Comparison of ENCODE assay signal across 20 cellular contexts in genomic region chr13:63201493-63201892, GRCh38.
DNase-seq lines count a peak whose midpoint lies in the region; ATAC-seq, FAIRE-seq and TF ChIP-seq lines count a peak whose summit lies in the region.
"Had no signal": no experiment of that assay in that cellular context is flagged by ENCODE, and none has a peak within 500 bp of the region (broad histone marks: within the 10 kb centered on the region; RNA-seq: fewer than 3 reads in every experiment).

No MANE protein-coding gene starts in this region.

- H3K9me3 ChIP-seq in pancreas: no peaks in the 10 kb centered on the region
- H3K9me3 ChIP-seq in ovary: no peaks in the 10 kb centered on the region
- H3K9me3 ChIP-seq: A549, BLaER1 had no signal

- no peak for ATAC-seq in pancreas
- ATAC-seq in left cardiac atrium: no peak
- ATAC-seq: A549 had no signal

- no peaks in the 10 kb centered on the region for H3K27me3 Mint-ChIP-seq in activated naive CD4-positive, alpha-beta T cell treated with anti-CD3 and anti-CD28 coated beads for 36 hours (ENCODE audit: low read depth)
- H3K27me3 Mint-ChIP-seq: CD8-positive, alpha-beta memory T cell had no signal

- H3K27me3 ChIP-seq in pancreas: no peaks in the 10 kb centered on the region
- no peaks in the 10 kb centered on the region for H3K27me3 ChIP-seq in ovary
- H3K27me3 ChIP-seq: BLaER1 had no signal

- CTCF ChIA-PET in activated naive CD4-positive, alpha-beta T cell treated with anti-CD3 and anti-CD28 coated beads for 36 hours (lab: Charles Lee): no interaction called here

- TF ChIP-seq EP300 in ovary (IDR thresholded peaks at IDR 0.05): no peak

- no peaks in the 10 kb centered on the region for H3K36me3 Mint-ChIP-seq in activated naive CD4-positive, alpha-beta T cell treated with anti-CD3 and anti-CD28 coated beads for 36 hours (ENCODE audit: low read depth)
- H3K36me3 Mint-ChIP-seq: CD8-positive, alpha-beta memory T cell had no signal

- TF ChIP-seq POLR2A in ovary (IDR thresholded peaks at IDR 0.05): no peak

- no peaks in the 10 kb centered on the region for H3K4me1 Mint-ChIP-seq in activated naive CD4-positive, alpha-beta T cell treated with anti-CD3 and anti-CD28 coated beads for 36 hours (ENCODE audit: low read depth)
- H3K4me1 Mint-ChIP-seq: CD8-positive, alpha-beta memory T cell had no signal

- H3K4me3 ChIP-seq in pancreas (no peak overlapping the region), ovary (no peak overlapping the region)
- H3K4me3 ChIP-seq: A549, BLaER1, GM23248 had no signal

- 61 to 99% methylated on average over 1 of the region's 1 CpG for WGBS in pancreas, 2 donors
- 30 to 95% (median 93%) methylated on average over 1 of the region's 1 CpG for WGBS in ovary, 3 donors

- H3K4me1 ChIP-seq in pancreas (no peaks in the 10 kb centered on the region), ovary (ENCODE audit: insufficient read depth) (no peaks in the 10 kb centered on the region)
- H3K4me1 ChIP-seq: A549, BLaER1 had no signal

- H3K27ac Mint-ChIP-seq in activated naive CD4-positive, alpha-beta T cell treated with anti-CD3 and anti-CD28 coated beads for 36 hours: no peak overlapping the region
- H3K27ac Mint-ChIP-seq: CD8-positive, alpha-beta memory T cell had no signal

- H3K4me3 Mint-ChIP-seq in activated naive CD4-positive, alpha-beta T cell treated with anti-CD3 and anti-CD28 coated beads for 36 hours: no peak overlapping the region
- H3K4me3 Mint-ChIP-seq: CD8-positive, alpha-beta memory T cell had no signal

- intact Hi-C loops in pancreas (cut with DNase I): no loop called here
- intact Hi-C loops in activated naive CD4-positive, alpha-beta T cell treated with anti-CD3 and anti-CD28 coated beads for 36 hours (cut with micrococcal nuclease): no loop called here
- intact Hi-C loops in ovary (cut with DNase I): no loop called here
- intact Hi-C loops in left cardiac atrium (cut with DNase I): no loop called here

- FAIRE-seq in TTC549 (lab: Jason Lieb, UNC): peak; percentile 87
- peak; percentile 99 for FAIRE-seq in frontal cortex (lab: Jason Lieb, UNC)
- peak; percentile 83 for FAIRE-seq in pancreas (lab: Jason Lieb, UNC)
- FAIRE-seq: A549, GM12891, GM19239, H54 had no signal

- no peak overlapping the region for H3K27ac ChIP-seq in pancreas
- H3K27ac ChIP-seq in ovary: no peak overlapping the region
- H3K27ac ChIP-seq: A549, BLaER1, GM23248 had no signal

- DNase-seq in frontal cortex (ENCODE audit: low spot score in 2 of 2): no peak
- DNase-seq in pancreas: no peak
- no peak for DNase-seq in activated naive CD4-positive, alpha-beta T cell treated with anti-CD3 and anti-CD28 coated beads for 36 hours
- DNase-seq in ovary: no peak
- DNase-seq in left cardiac atrium: no peak
- DNase-seq: AML-193; CD8-positive, alpha-beta memory T cell; COR-L47; DMS 273 treated with DMSO at 0.1 percent for 48 hours; DMS53; DND-41; EL; GM23248; HCEC 1CT had no signal

- no peaks in the 10 kb centered on the region for H3K36me3 ChIP-seq in pancreas
- H3K36me3 ChIP-seq in ovary: no peaks in the 10 kb centered on the region
- H3K36me3 ChIP-seq: BLaER1 had no signal

- peaks cover 2% of the 10 kb centered on the region for H3K9me3 Mint-ChIP-seq in activated naive CD4-positive, alpha-beta T cell treated with anti-CD3 and anti-CD28 coated beads for 36 hours

- TF ChIP-seq CTCF in pancreas (IDR thresholded peaks at IDR 0.05): no peak
- TF ChIP-seq CTCF in ovary (IDR thresholded peaks at IDR 0.05): no peak
